Comparison of ENCODE assay signal across 4 cellular contexts in the genomic region with DNA sequence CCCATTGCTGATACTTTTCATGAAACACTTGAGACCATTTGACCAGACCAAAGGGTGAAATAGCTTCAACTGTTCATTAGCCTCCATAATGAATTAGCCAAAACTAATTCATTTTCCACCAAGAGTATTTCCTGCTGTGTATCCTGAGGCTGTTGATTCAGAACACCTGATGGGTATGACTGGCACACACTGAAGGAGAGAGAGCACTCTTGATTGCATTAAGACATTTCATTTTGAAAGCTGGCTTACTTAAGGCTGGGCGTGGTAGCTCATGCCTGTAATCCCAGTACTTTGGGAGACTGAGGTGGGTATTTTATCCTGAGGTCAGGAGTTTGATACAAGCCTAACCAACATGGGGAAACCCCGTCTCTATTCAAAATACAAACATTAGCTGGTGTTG.
"Had no signal": no experiment of that assay in that cellular context is flagged by ENCODE, and none has a peak within 500 bp of the region (broad histone marks: within the 10 kb centered on the region; RNA-seq: fewer than 3 reads in every experiment).

No MANE protein-coding gene starts in this region.

- H3K4me3 ChIP-seq: GM23338 had no signal

- H3K4me2 ChIP-seq: GM23338 had no signal

- H2AFZ ChIP-seq: GM23338 had no signal

- DNase-seq: H9, HCEC 1CT, IMR-90 had no signal

- ATAC-seq: GM23338 had no signal
